In the genomic region with DNA sequence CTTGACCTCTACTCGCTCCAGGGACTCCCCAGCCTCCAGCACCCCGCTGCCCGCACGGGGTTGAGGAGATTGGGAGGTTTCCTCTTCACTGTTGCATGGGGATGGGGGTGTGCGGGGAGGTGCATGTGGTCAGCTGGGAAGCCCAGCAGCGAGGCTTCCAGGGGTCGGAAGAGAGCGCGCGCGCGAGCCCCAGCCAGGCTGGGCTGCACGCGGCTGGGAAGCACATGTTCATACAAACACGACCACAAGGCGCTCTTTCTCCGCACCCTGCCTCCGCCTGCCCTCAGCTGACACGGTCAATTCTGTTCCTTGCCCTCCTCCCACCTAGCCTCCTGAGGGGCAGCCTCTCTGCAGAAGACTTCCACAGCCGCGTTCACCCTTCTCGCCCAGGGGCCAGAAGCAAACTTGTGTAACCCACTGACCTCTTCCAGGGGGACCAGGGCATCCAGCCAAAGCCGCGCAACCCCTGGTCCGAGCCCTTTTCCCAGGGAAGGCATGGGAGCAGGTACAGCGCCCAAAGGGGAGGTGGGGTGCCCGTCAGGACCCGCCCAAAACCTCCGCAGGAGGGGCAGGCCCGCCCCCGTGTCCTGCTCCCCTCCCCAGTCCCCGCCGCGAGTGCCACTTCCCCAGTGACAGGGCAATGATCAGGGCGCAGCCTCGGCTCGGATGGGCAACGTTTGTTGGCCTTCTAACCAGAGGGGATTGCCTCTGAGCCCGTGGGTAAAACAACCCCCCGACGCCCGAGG, we compare ENCODE assay signal across 8 cellular contexts. TPM values are rescaled to one million over a fixed set of nuclear protein-coding genes. Genes with fewer than 3 reads are reported as not detected.
A peak's percentile ranks its signal among the peaks of the same experiment; 100 is the strongest.
DNase-seq lines count a peak whose midpoint lies in the region; ATAC-seq and TF ChIP-seq lines count a peak whose summit lies in the region.

No MANE protein-coding gene starts in this region.

- peak overlapping the region; percentile 87 for H3K4me3 Mint-ChIP-seq in nephron progenitor cell

- peaks cover 26% of the 10 kb centered on the region for H3K4me1 Mint-ChIP-seq in nephron progenitor cell

- no peaks in the 10 kb centered on the region for H3K36me3 Mint-ChIP-seq in nephron progenitor cell (ENCODE audit: low read depth)

- no peak overlapping the region for H3K27ac Mint-ChIP-seq in nephron progenitor cell

- H3K4me3 ChIP-seq in fibroblast of villous mesenchyme (ENCODE audit: low read depth, low read length) = peak overlapping the region; percentile 5

- DNase-seq in AG08396 (ENCODE audit: low spot score) (peak; percentile 47), NOMO-1 treated with DMSO at 0.1 percent for 48 hours (lab: John Stamatoyannopoulos, UW; ENCODE audit: unreplicated experiment) (peak; percentile 28), fibroblast of villous mesenchyme (ENCODE audit: low read depth) (no peak), nephron progenitor cell (peak; percentile 38), NCI-H446 treated with DMSO at 0.1 percent for 48 hours (lab: John Stamatoyannopoulos, UW) (no peak), SW 1271 (lab: John Stamatoyannopoulos, UW) (no peak)

- H3K27me3 Mint-ChIP-seq in nephron progenitor cell (ENCODE audit: low read depth, poor library complexity) = peaks cover 80% of the 10 kb centered on the region

- ATAC-seq in GM21423 (IDR thresholded peaks at IDR 0.05; ENCODE audit: unreplicated experiment) = no peak
- no peak for ATAC-seq in GM19035 (IDR thresholded peaks at IDR 0.05; ENCODE audit: unreplicated experiment)

- no peak for TF ChIP-seq CTCF in fibroblast of villous mesenchyme (IDR thresholded peaks at IDR 0.05; ENCODE audit: insufficient read depth, low read depth, low read length)
- TF ChIP-seq CTCF in nephron progenitor cell (IDR thresholded peaks at IDR 0.05) = no peak

- H3K9me3 Mint-ChIP-seq in nephron progenitor cell = no peaks in the 10 kb centered on the region

RNA-seq across cellular contexts. Expression of gene COL24A1, which starts 1.3 kb away (rescaled TPM):
- total RNA-seq in fibroblast of villous mesenchyme = 2.3 and 3.9 TPM in 2 replicates

Comparison
In these comparisons a context has a peak if more than half of its experiments do, and no peak if none do; other contexts are left out.
1. DNase-seq: peak in AG08396 (single experiment), NOMO-1 treated with DMSO at 0.1 percent for 48 hours (single experiment) and nephron progenitor cell (single experiment); none in fibroblast of villous mesenchyme (single experiment), NCI-H446 treated with DMSO at 0.1 percent for 48 hours (single experiment) and SW 1271 (0 of 2).